Comparison of ENCODE assay signal across 24 cellular contexts in the genomic region with DNA sequence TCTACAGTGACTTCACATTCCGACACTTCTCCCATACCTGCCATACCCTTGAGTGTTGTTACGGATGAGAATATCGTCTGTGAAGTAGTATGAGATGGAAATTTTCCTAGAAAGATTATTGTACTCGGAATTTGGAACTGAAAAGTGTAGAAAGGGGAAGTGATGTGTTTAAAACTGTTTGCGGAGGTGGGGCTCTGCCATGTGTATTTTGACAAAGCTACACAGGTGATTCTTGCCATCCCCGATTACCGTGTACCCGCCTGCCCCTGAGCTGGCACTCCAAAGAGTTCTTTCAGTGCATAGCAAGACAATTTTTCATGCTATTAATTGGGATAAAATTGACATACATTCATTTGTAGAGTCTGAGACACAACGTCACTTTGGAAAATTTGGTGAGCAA.
"Had no signal": no experiment of that assay in that cellular context is flagged by ENCODE, and none has a peak within 500 bp of the region (broad histone marks: within the 10 kb centered on the region; RNA-seq: fewer than 3 reads in every experiment).

No MANE protein-coding gene starts in this region.

- H3K9me3 Mint-ChIP-seq: T-cell had no signal

- H3K9ac ChIP-seq: KMS-11 had no signal

- ATAC-seq: T-cell had no signal

- H3K4me2 ChIP-seq: KMS-11 had no signal

- H3K4me1 Mint-ChIP-seq: T-cell had no signal

- H3K27ac Mint-ChIP-seq: T-cell had no signal

- H3K4me3 Mint-ChIP-seq: T-cell had no signal

- H3K9me3 ChIP-seq: SJSA1 had no signal

- H3K4me3 ChIP-seq: SJSA1, SK-N-MC had no signal

- FAIRE-seq: RCC 7860 had no signal

- H3K27me3 ChIP-seq: SJSA1 had no signal

- H3K4me1 ChIP-seq: SJSA1 had no signal

- DNase-seq: IMR-90, Kasumi-1, MM.1S, NCI-H1092 treated with DMSO at 0.1 percent for 48 hours, NCI-H1436, NCI-H187, NCI-H2029, NCI-H2081 treated with DMSO at 0.1 percent for 48 hours, NCI-H2171, NCI-H226, NCI-H446, NCI-H510A, NCI-H524 treated with DMSO at 0.1 percent for 48 hours, NCI-H69, NCI-H774, Right ventricle myocardium superior, RPMI8226, SIG-M5, SW 1271, T-cell had no signal

- H3K27ac ChIP-seq: KMS-11, SJSA1, SK-N-MC had no signal

- H3K27me3 Mint-ChIP-seq: T-cell had no signal
